10 cellular contexts compared by ENCODE assay signal in the genomic region with DNA sequence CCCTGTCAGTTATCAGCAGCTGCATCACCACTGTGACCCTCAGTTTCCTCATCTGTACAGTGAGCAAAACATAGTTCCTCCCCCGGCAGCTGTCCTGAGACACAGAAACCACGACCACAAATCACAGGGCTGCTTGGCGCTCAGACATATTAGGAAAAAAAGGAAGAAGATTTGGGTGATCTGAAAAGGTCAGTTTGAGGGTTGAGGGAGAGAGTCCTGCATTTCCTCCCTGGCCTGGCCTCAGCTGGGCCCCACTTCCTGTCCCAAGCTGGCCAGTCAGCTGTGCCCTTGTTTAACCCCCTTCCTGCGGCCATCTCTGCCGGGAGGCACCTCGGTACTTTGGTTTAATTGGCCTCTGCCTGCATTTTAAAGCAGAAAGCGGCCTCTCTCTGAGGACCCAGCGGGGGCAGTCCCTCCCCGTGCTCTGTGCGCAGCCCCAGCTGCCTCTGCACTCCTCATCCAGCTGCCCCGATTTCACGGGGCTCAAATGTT. TPM values are rescaled to one million over a fixed set of nuclear protein-coding genes. Genes with fewer than 3 reads are reported as not detected.
DNase-seq lines count a peak whose midpoint lies in the region; FAIRE-seq and TF ChIP-seq lines count a peak whose summit lies in the region.
"Had no signal": no experiment of that assay in that cellular context is flagged by ENCODE, and none has a peak within 500 bp of the region (broad histone marks: within the 10 kb centered on the region; RNA-seq: fewer than 3 reads in every experiment).

No MANE protein-coding gene starts in this region.

- H3K4me1 Mint-ChIP-seq in type B pancreatic cell (ENCODE audit: unreplicated experiment) = peaks cover 39% of the 10 kb centered on the region

- H3K9me3 ChIP-seq in mesodermal cell (ENCODE audit: control insufficient read depth, low read length) = no peaks in the 10 kb centered on the region

- H3K27me3 Mint-ChIP-seq in type B pancreatic cell = peaks cover 5% of the 10 kb centered on the region

- H3K9me3 Mint-ChIP-seq in type B pancreatic cell = no peaks in the 10 kb centered on the region

- no peak for FAIRE-seq in GM12892 (lab: Jason Lieb, UNC)

- H3K27ac ChIP-seq in caudate nucleus (ENCODE audit: low read depth, low read length) (peak overlapping the region; percentile 37), mesodermal cell (ENCODE audit: low read depth, low read length, severe bottlenecking) (peak overlapping the region; percentile 59)

- H3K4me3 Mint-ChIP-seq in type B pancreatic cell = peak overlapping the region; percentile 87

- TF ChIP-seq CTCF in type B pancreatic cell (conservative IDR thresholded peaks at IDR 0.05) = no peak

- peak overlapping the region; percentile 80 for H3K27ac Mint-ChIP-seq in type B pancreatic cell

- WGBS in mesodermal cell (ENCODE audit: insufficient coverage in 2 of 2), 2 experiments = 75 to 80% methylated on average over 11 of the region's 12 CpGs

- peak; percentile 16 for DNase-seq in NCI-H2227 (lab: John Stamatoyannopoulos, UW; ENCODE audit: unreplicated experiment)
- no peak for DNase-seq in NCI-H2227 treated with DMSO at 0.1 percent for 48 hours (lab: John Stamatoyannopoulos, UW)
- DNase-seq in caudate nucleus (lab: John Stamatoyannopoulos, UW) = peak in 4 of 61 donors; percentile 13 to 19 (median 16)
- no peak for DNase-seq in type B pancreatic cell (ENCODE audit: extremely low spot score, unreplicated experiment)
- no peak for DNase-seq in GM12892 (ENCODE audit: insufficient read length)
- DNase-seq in cerebellar nuclear complex (lab: John Stamatoyannopoulos, UW) = no peak
- no peak for DNase-seq in GM03348 (ENCODE audit: low spot score)
- DNase-seq: 8988T, NCI-H526 had no signal

- TF ChIP-seq POLR2A in GM12892 (IDR thresholded peaks at IDR 0.05; ENCODE audit: low read depth, low read length) = no peak

- H3K4me3 ChIP-seq in mesodermal cell (ENCODE audit: extremely low read depth, insufficient read depth, low read length, poor library complexity, severe bottlenecking) = no peak overlapping the region

- no peaks in the 10 kb centered on the region for H3K36me3 Mint-ChIP-seq in type B pancreatic cell

- H3K4me1 ChIP-seq in mesodermal cell (ENCODE audit: control insufficient read depth, insufficient read depth, low read length, poor library complexity, severe bottlenecking) = peaks cover 8% of the 10 kb centered on the region

- H3K36me3 ChIP-seq in mesodermal cell (ENCODE audit: control insufficient read depth, insufficient read depth, low read length) = no peaks in the 10 kb centered on the region

RNA-seq across cellular contexts. Expression of a gene that starts 24.0 kb away (rescaled TPM):
- not detected for polyA plus RNA-seq in mesodermal cell (2013, experiment 1 of 2)
- not detected for polyA plus RNA-seq in mesodermal cell (2013, experiment 2 of 2)
- total RNA-seq in type B pancreatic cell (ENCODE audit: low replicate concordance) = 1.3 and 4.9 TPM in 2 replicates
- not detected for polyA plus RNA-seq in GM12892 (2012; ENCODE audit: missing spikeins)
